10 cellular contexts compared by ENCODE assay signal in the genomic region with DNA sequence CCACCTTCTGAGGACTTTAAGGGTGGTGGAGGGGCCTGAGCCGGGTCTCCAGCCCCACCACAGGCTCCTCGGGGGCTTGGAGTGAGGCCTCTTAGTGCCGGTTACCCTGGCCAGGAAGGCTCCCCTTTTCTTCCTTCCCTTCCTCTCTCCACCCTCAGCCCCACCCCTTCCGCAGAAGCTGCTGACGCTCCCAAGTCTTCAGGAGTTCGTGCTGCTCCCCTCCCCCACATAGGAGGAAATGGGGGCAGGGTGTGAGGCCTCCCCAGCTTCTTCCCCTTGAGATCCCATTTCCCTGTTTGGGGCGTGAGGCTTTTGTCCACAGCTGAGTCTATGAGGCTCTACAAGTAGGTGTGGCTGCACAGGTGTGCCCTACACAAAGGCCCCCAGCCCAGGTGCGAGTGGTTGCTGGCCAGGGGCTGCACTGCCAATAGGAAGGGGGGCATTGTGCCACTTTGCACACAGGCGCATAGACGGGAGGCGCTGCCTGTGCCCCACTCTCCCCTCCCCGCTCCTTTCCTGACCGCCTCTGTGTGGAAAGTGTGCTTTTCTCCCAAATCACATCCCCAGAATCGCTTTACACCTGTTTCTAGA. TPM values are rescaled to one million over a fixed set of nuclear protein-coding genes. Genes with fewer than 3 reads are reported as not detected.
DNase-seq lines count a peak whose midpoint lies in the region; ATAC-seq, FAIRE-seq and TF ChIP-seq lines count a peak whose summit lies in the region.
"Had no signal": no experiment of that assay in that cellular context is flagged by ENCODE, and none has a peak within 500 bp of the region (broad histone marks: within the 10 kb centered on the region; RNA-seq: fewer than 3 reads in every experiment).

No MANE protein-coding gene starts in this region.

- no peak overlapping the region for H3K9ac ChIP-seq in MM.1S (ENCODE audit: low read length)
- no peak overlapping the region for H3K9ac ChIP-seq in endothelial cell of umbilical vein (replicated peaks; ENCODE audit: extremely low read depth, insufficient read depth, low read length)

- H3K4me1 ChIP-seq in MM.1S (ENCODE audit: low read length) (peaks cover 75% of the 10 kb centered on the region), endothelial cell of umbilical vein (ENCODE audit: control insufficient read depth, extremely low read depth, insufficient read depth, low read length) (peaks cover 15% of the 10 kb centered on the region), mucosa of descending colon (ENCODE audit: low read depth) (peaks cover 13% of the 10 kb centered on the region)

- CTCF ChIA-PET in endothelial cell of umbilical vein (lab: Charles Lee) = interaction anchor here (1.7 kb wide), 1 partner anchor 12 kb away, joined by 10 read pairs; no protein-coding TSS in a partner anchor

- H4K20me1 ChIP-seq in MM.1S (ENCODE audit: insufficient read depth, low read length) (no peaks in the 10 kb centered on the region), endothelial cell of umbilical vein (replicated peaks; ENCODE audit: control insufficient read depth, extremely low read depth, insufficient read depth, low read length) (no peaks in the 10 kb centered on the region)

- no TSS peak for BruUV-seq in endothelial cell of umbilical vein (replicated peaks; lab: Mats Ljungman, UMichigan)

- intact Hi-C loops in endothelial cell of umbilical vein (cut with micrococcal nuclease) (loop anchor here (2.0 kb wide), 1 partner anchor 23 kb away; a partner anchor contains a TSS), mucosa of descending colon (cut with DNase I, micrococcal nuclease) (no loop called here)

- H3K9me3 ChIP-seq in MM.1S (replicated peaks; ENCODE audit: insufficient read depth, low read length) (no peaks in the 10 kb centered on the region), endothelial cell of umbilical vein (replicated peaks; ENCODE audit: control insufficient read depth, insufficient read depth, low read length) (no peaks in the 10 kb centered on the region), mucosa of descending colon (no peaks in the 10 kb centered on the region)

- ATAC-seq in mucosa of descending colon (peak; percentile 88), HG03135 (IDR thresholded peaks at IDR 0.05; ENCODE audit: unreplicated experiment) (no peak), HG03095 (IDR thresholded peaks at IDR 0.05; ENCODE audit: unreplicated experiment) (no peak)
- ATAC-seq: activated naive CD8-positive, alpha-beta T cell treated with anti-CD3 and anti-CD28 coated beads, Interleukin-2, amount 50 U/mL, for 24 hours had no signal

- H3F3A ChIP-seq in MM.1S (ENCODE audit: insufficient read depth, low read length) = peaks cover 29% of the 10 kb centered on the region

- no peak for TF ChIP-seq CTCF in MM.1S (IDR thresholded peaks at IDR 0.05; ENCODE audit: low read length)
- no peak for TF ChIP-seq CTCF in endothelial cell of umbilical vein (IDR thresholded peaks at IDR 0.05; ENCODE audit: extremely low read depth in 1 of 2, insufficient read depth in 1 of 2, low read depth in 1 of 2, low read length in 2 of 2)
- TF ChIP-seq CTCF in mucosa of descending colon (IDR thresholded peaks at IDR 0.05) = no peak

- H3K79me2 ChIP-seq in MM.1S (ENCODE audit: low read length) (peaks cover 97% of the 10 kb centered on the region), endothelial cell of umbilical vein (ENCODE audit: control insufficient read depth, insufficient read depth, low read length) (peaks cover 6% of the 10 kb centered on the region)

- FAIRE-seq in endothelial cell of umbilical vein (lab: Jason Lieb, UNC) = peak; percentile 63

- H3K27me3 ChIP-seq in MM.1S (replicated peaks; ENCODE audit: insufficient read depth, low read length) (no peaks in the 10 kb centered on the region), endothelial cell of umbilical vein (ENCODE audit: control insufficient read depth in 2 of 2, insufficient read depth in 2 of 2, low read length in 2 of 2) (no peaks in the 10 kb centered on the region)

- H3K4me2 ChIP-seq in MM.1S (ENCODE audit: low read depth, low read length) (no peak overlapping the region), endothelial cell of umbilical vein (ENCODE audit: insufficient read depth, low read length) (peak overlapping the region; percentile 71)

- dilution Hi-C loops in endothelial cell of umbilical vein (cut with MboI; ENCODE audit: extremely low pct_ligation_motif_present, low sequenced_read_pairs) = no loop called here

- H3K36me3 ChIP-seq in MM.1S (replicated peaks; ENCODE audit: insufficient read depth, low read length) (peaks cover 14% of the 10 kb centered on the region), endothelial cell of umbilical vein (ENCODE audit: control insufficient read depth in 2 of 2, extremely low read depth in 1 of 2, insufficient read depth in 2 of 2, low read length in 2 of 2) (no peaks in the 10 kb centered on the region), mucosa of descending colon (ENCODE audit: low read depth) (no peaks in the 10 kb centered on the region)

- DNase-seq in Ammon's horn (ENCODE audit: low spot score) (peak; percentile 71), MM.1S (no peak), endothelial cell of umbilical vein (ENCODE audit: low read depth, low spot score) (peak; percentile 24), mucosa of descending colon (peak; percentile 90 to 92 (median 92)), kidney glomerular epithelial cell (lab: John Stamatoyannopoulos, UW) (no peak), hepatic stellate cell (ENCODE audit: low spot score) (no peak)
- DNase-seq: activated naive CD8-positive, alpha-beta T cell treated with anti-CD3 and anti-CD28 coated beads, Interleukin-2, amount 50 U/mL, for 24 hours; SHP77 treated with DMSO at 0.1 percent for 48 hours had no signal

- H2AFZ ChIP-seq in MM.1S (ENCODE audit: low read length) (no peak overlapping the region), endothelial cell of umbilical vein (ENCODE audit: low read depth, low read length) (peak overlapping the region; percentile 69)

- H3K9me2 ChIP-seq in MM.1S (replicated peaks; ENCODE audit: insufficient read depth, low read length) = no peaks in the 10 kb centered on the region

- H3K27ac ChIP-seq in MM.1S (ENCODE audit: low read length) (peak overlapping the region; percentile 14; the same call in 1 of the 2 replicates), endothelial cell of umbilical vein (ENCODE audit: insufficient read depth, low read depth, low read length) (peak overlapping the region; percentile 8)

- no peak for TF ChIP-seq POLR2A in endothelial cell of umbilical vein (IDR thresholded peaks at IDR 0.05; ENCODE audit: low read depth, low read length)

- POLR2A ChIA-PET in endothelial cell of umbilical vein (lab: Charles Lee) = no interaction called here

- H3K4me3 ChIP-seq in MM.1S (ENCODE audit: low read length) (no peak overlapping the region), endothelial cell of umbilical vein (replicated peaks in 1 of 3; ENCODE audit: insufficient read depth in 1 of 3, low read depth in 1 of 3, low read length in 3 of 3) (peak overlapping the region in 1 of 3 experiments; percentile 15), mucosa of descending colon (no peak overlapping the region)

- H3K9me1 ChIP-seq in endothelial cell of umbilical vein (replicated peaks; ENCODE audit: control insufficient read depth, extremely low read depth, insufficient read depth, low read length) = no peaks in the 10 kb centered on the region

TF ChIP-seq in endothelial cell of umbilical vein, 7 proteins besides CTCF, POLR2A, EP300 and RAD21:
- TF ChIP-seq JUN (IDR thresholded peaks at IDR 0.05; ENCODE audit: borderline replicate concordance, insufficient read depth, insufficient read length, low read depth) (no peak), FOS (IDR thresholded peaks at IDR 0.05; ENCODE audit: borderline replicate concordance, insufficient read depth, low read length) (no peak), EZH2 (IDR thresholded peaks at IDR 0.05; ENCODE audit: borderline replicate concordance, low read depth, low read length, severe bottlenecking) (no peak), MYC (IDR thresholded peaks at IDR 0.05; ENCODE audit: low read depth, low read length) (no peak), POLR2AphosphoS5 (IDR thresholded peaks at IDR 0.05; ENCODE audit: insufficient read depth, low read depth, low read length) (no peak), GATA2 (IDR thresholded peaks at IDR 0.05; ENCODE audit: insufficient read depth, insufficient read length, low read depth, low read length) (no peak)
- TF ChIP-seq, protein P1, sequence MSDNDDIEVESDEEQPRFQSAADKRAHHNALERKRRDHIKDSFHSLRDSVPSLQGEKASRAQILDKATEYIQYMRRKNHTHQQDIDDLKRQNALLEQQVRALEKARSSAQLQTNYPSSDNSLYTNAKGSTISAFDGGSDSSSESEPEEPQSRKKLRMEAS (IDR thresholded peaks at IDR 0.05; ENCODE audit: insufficient read depth, insufficient read length) = no peak

RNA-seq across cellular contexts. Expression of a gene that starts 0.9 kb away (rescaled TPM):
- total RNA-seq in endothelial cell of umbilical vein (5.9 and 10.1 TPM in 2 replicates), mucosa of descending colon (100 to 1,000 TPM in 1 of 3 donors, 10 to 100 TPM in 2; 50.8 to 122 (median 98.1) TPM)
- 1.9 and 2.6 TPM in 2 replicates for polyA plus RNA-seq in endothelial cell of umbilical vein
- polyA plus RNA-seq in endothelial cell of umbilical vein (2011; cell fraction: cytosol; rRNA removed) = 3.9 and 4.9 TPM in 2 replicates
- 19.0 and 26.6 TPM in 2 replicates for polyA plus RNA-seq in endothelial cell of umbilical vein (2011; cell fraction: nucleus; rRNA removed)
- 5.2 and 5.9 TPM in 2 replicates for polyA plus RNA-seq in endothelial cell of umbilical vein (2012)
- polyA minus RNA-seq in endothelial cell of umbilical vein = 1.7 and 1.8 TPM in 2 replicates
- polyA minus RNA-seq in endothelial cell of umbilical vein (2011; cell fraction: cytosol; rRNA and poly(A)+ RNA removed) = 1.0 TPM
- 4.0 and 4.3 TPM in 2 replicates for polyA minus RNA-seq in endothelial cell of umbilical vein (2011; cell fraction: nucleus; rRNA and poly(A)+ RNA removed)

RNA-seq across cellular contexts. Expression of a gene that starts 23.5 kb away (rescaled TPM):
- total RNA-seq in endothelial cell of umbilical vein (48.0 and 53.9 TPM in 2 replicates), mucosa of descending colon (10 to 100 TPM; 20.1 to 39.2 (median 31.0) TPM)
- polyA plus RNA-seq in endothelial cell of umbilical vein = 75.5 and 83.7 TPM in 2 replicates
- polyA plus RNA-seq in endothelial cell of umbilical vein (2011; cell fraction: cytosol; rRNA removed) = 44.4 and 47.8 TPM in 2 replicates
- 52.7 and 54.8 TPM in 2 replicates for polyA plus RNA-seq in endothelial cell of umbilical vein (2011; cell fraction: nucleus; rRNA removed)
- polyA plus RNA-seq in endothelial cell of umbilical vein (2012) = 20.7 and 27.0 TPM in 2 replicates
- polyA minus RNA-seq in endothelial cell of umbilical vein = 125 and 145 TPM in 2 replicates
- polyA minus RNA-seq in endothelial cell of umbilical vein (2011; cell fraction: cytosol; rRNA and poly(A)+ RNA removed) = 63.2 TPM
- 42.2 and 50.8 TPM in 2 replicates for polyA minus RNA-seq in endothelial cell of umbilical vein (2011; cell fraction: nucleus; rRNA and poly(A)+ RNA removed)

Comparison
In these comparisons a context has a peak if more than half of its experiments do, and no peak if none do; other contexts are left out.
1. DNase-seq: peak in Ammon's horn (single experiment), endothelial cell of umbilical vein (single experiment) and mucosa of descending colon (3 of 3); none in MM.1S (single experiment), kidney glomerular epithelial cell (single experiment) and hepatic stellate cell (single experiment).